In the genomic region with DNA sequence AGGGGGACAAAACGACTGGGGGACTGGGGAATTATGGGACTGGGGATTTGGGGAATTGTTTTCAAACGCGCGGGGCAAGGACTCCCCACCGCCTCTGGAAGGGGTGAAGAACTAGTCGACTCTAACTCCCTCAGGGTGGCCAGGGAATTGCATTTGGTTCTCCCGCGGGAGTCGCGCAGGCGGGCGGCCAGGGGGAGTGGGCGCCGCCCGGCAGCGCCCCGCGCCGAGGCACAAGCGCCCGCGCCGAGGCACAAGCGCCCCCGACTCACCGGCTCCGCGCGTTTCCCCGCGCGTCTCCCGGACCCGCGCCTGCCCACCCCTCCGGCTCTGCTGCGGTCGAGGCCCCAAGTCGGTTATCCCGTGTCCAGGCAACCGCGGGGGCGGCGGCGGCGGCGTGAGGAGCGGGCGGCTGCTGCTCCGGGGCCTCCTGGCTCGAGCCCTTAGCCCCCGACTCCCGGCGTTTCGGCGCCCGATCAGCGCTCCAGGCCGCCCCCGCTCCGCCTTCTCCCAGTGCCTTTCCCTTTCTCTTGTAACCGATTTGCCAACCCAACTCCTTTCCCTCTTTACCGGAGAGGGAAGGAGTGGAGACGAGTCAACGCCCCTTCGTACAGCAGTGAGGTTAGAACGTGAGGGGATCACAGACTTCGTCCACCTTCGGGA, we compare ENCODE assay signal across 8 cellular contexts. TPM values are rescaled to one million over a fixed set of nuclear protein-coding genes. Genes with fewer than 3 reads are reported as not detected.
DNase-seq lines count a peak whose midpoint lies in the region; ATAC-seq and TF ChIP-seq lines count a peak whose summit lies in the region.

A gene with protein sequence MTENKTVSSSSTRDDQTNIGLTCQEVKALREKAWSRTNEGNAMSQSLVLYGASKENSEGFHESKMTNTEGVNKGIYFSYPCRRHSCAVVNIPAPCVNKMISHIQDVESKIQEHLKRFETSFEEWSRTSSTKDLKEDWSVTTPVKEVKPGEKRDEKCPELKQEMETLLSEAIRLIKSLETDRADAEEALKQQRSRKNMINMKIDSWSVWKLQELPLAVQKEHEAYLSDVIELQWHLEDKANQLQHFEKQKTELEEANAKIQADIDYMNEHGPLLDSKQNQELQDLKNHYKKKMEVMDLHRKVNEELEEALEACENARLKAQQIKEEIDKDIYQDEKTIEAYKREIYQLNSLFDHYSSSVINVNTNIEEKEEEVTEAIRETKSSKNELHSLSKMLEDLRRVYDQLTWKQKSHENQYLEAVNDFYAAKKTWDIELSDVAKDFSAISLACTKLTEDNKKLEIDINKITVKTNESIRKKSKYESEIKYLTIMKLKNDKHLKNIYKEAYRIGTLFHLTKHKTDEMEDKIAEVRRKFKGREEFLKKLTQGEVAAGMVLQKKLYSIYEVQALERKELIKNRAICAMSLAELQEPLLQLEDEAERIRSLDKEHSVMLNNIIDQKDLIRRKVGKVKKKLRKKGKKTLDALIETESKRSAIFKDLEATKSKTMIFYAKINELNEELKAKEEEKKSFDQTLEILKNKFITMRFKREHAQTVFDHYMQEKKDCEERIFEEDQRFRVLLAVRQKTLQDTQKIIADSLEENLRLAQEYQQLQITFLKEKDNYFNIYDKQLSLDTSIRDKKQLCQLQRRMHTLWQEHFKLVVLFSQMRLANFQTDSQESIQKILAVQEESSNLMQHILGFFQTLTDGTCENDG (minus strand): TSS at position 338 of the 660 bp plus-strand sequence. CDS start 28,633 bp downstream, outside the sequence.

- H3K9ac ChIP-seq in adipocyte (ENCODE audit: low read length), result peak within 1 kb of the TSS; percentile 54
- H3K9ac ChIP-seq in iPS-15b (ENCODE audit: low read depth, low read length), result peak within 1 kb of the TSS; percentile 9
- peak within 1 kb of the TSS in 1 of 3 donors; percentile 8 for H3K9ac ChIP-seq in skeletal muscle tissue (ENCODE audit: low read depth in 1 of 3, low read length in 3 of 3)
- no peak within 1 kb of the TSS for H3K9ac ChIP-seq in MM.1S (ENCODE audit: low read length)

- H3K27ac ChIP-seq in skeletal muscle tissue (ENCODE audit: low read depth, low read length) (no peak within 1 kb of the TSS), MM.1S (ENCODE audit: low read length) (no peak within 1 kb of the TSS)

- peak; percentile 39 for DNase-seq in HuH-7 (ENCODE audit: low spot score)
- DNase-seq in adipocyte (ENCODE audit: low read depth), result peak; percentile 41
- no peak for DNase-seq in MM.1S
- DNase-seq in T-helper 17 cell, result no peak
- no peak for DNase-seq in activated naive CD4-positive, alpha-beta T cell treated with anti-CD3 and anti-CD28 coated beads, Interleukin-2, amount 50 U/mL, for 72 hours (ENCODE audit: low spot score in 2 of 2)

- no peaks in the 10 kb centered on the region for H3K9me2 ChIP-seq in MM.1S (replicated peaks; ENCODE audit: insufficient read depth, low read length)

- H3K27me3 ChIP-seq in adipocyte (replicated peaks; ENCODE audit: control insufficient read depth, insufficient read depth, low read length) (no peaks in the 10 kb centered on the region), iPS-15b (ENCODE audit: control insufficient read depth, insufficient read depth, low read length) (peaks cover 22% of the 10 kb centered on the region), skeletal muscle tissue (ENCODE audit: control insufficient read depth in 3 of 3, insufficient read depth in 3 of 3, low read length in 3 of 3) (peaks cover 6 to 13% (median 6%) of the 10 kb centered on the region in 3 donors), MM.1S (replicated peaks; ENCODE audit: insufficient read depth, low read length) (no peaks in the 10 kb centered on the region)

- ATAC-seq in HG03135 (IDR thresholded peaks at IDR 0.05; ENCODE audit: unreplicated experiment) (no peak), T-helper 17 cell (no peak)
- ATAC-seq in activated naive CD4-positive, alpha-beta T cell treated with anti-CD3 and anti-CD28 coated beads, Interleukin-2, amount 50 U/mL, for 72 hours, result no peak

- H2AFZ ChIP-seq in MM.1S (ENCODE audit: low read length), result no peak within 1 kb of the TSS

- no peaks in the 10 kb centered on the region for H3K79me2 ChIP-seq in MM.1S (ENCODE audit: low read length)

- H3K27ac Mint-ChIP-seq in T-helper 17 cell, result no peak within 1 kb of the TSS
- no peak within 1 kb of the TSS for H3K27ac Mint-ChIP-seq in activated naive CD4-positive, alpha-beta T cell treated with anti-CD3 and anti-CD28 coated beads, Interleukin-2, amount 50 U/mL, for 72 hours

- H3K36me3 Mint-ChIP-seq in T-helper 17 cell (ENCODE audit: low read depth), result no peaks in the 10 kb centered on the region
- H3K36me3 Mint-ChIP-seq in activated naive CD4-positive, alpha-beta T cell treated with anti-CD3 and anti-CD28 coated beads, Interleukin-2, amount 50 U/mL, for 72 hours, result peaks cover 10 to 18% of the 10 kb centered on the region in 2 donors

- H3K27me3 Mint-ChIP-seq in T-helper 17 cell, result peaks cover 7% of the 10 kb centered on the region

- no peak for TF ChIP-seq CTCF in MM.1S (IDR thresholded peaks at IDR 0.05; ENCODE audit: low read length)

- no peak within 1 kb of the TSS for H3K4me3 Mint-ChIP-seq in T-helper 17 cell

- H3K4me1 Mint-ChIP-seq in T-helper 17 cell, result no peaks in the 10 kb centered on the region

- H3F3A ChIP-seq in MM.1S (ENCODE audit: insufficient read depth, low read length), result no peaks in the 10 kb centered on the region

- H3K9me3 Mint-ChIP-seq in activated naive CD4-positive, alpha-beta T cell treated with anti-CD3 and anti-CD28 coated beads, Interleukin-2, amount 50 U/mL, for 72 hours, result peaks cover 11 to 15% of the 10 kb centered on the region in 2 donors

- H4K20me1 ChIP-seq in MM.1S (ENCODE audit: insufficient read depth, low read length), result no peaks in the 10 kb centered on the region

- H3K36me3 ChIP-seq in adipocyte (ENCODE audit: control insufficient read depth, insufficient read depth, low read length, severe bottlenecking) (no peaks in the 10 kb centered on the region), iPS-15b (ENCODE audit: control insufficient read depth, insufficient read depth, low read length) (no peaks in the 10 kb centered on the region), skeletal muscle tissue (ENCODE audit: control insufficient read depth in 3 of 3, insufficient read depth in 3 of 3, low read length in 3 of 3) (no peaks in the 10 kb centered on the region), MM.1S (replicated peaks; ENCODE audit: insufficient read depth, low read length) (no peaks in the 10 kb centered on the region)

- H3K4me3 ChIP-seq in adipocyte (ENCODE audit: low read length) (peak within 1 kb of the TSS; percentile 83), iPS-15b (ENCODE audit: low read depth, low read length) (peak within 1 kb of the TSS; percentile 70), skeletal muscle tissue (ENCODE audit: low read length in 3 of 3) (peak within 1 kb of the TSS in 2 of 3 donors; percentile 31 to 56), MM.1S (ENCODE audit: low read length) (no peak within 1 kb of the TSS)

- H3K4me1 ChIP-seq in adipocyte (ENCODE audit: control insufficient read depth, insufficient read depth, low read length) (peaks cover 4% of the 10 kb centered on the region), iPS-15b (ENCODE audit: control insufficient read depth, insufficient read depth, low read length) (no peaks in the 10 kb centered on the region), skeletal muscle tissue (ENCODE audit: control insufficient read depth in 3 of 3, insufficient read depth in 3 of 3, low read length in 3 of 3) (no peaks in the 10 kb centered on the region), MM.1S (ENCODE audit: low read length) (no peaks in the 10 kb centered on the region)

- H3K4me2 ChIP-seq in MM.1S (ENCODE audit: low read depth, low read length), result no peak within 1 kb of the TSS

- H3K9me3 ChIP-seq in adipocyte (ENCODE audit: control insufficient read depth, low read length), result no peaks in the 10 kb centered on the region
- H3K9me3 ChIP-seq in iPS-15b (ENCODE audit: control insufficient read depth, insufficient read depth, low read length), result no peaks in the 10 kb centered on the region
- no peaks in the 10 kb centered on the region for H3K9me3 ChIP-seq in skeletal muscle tissue (ENCODE audit: control insufficient read depth in 3 of 3, low read length in 3 of 3)
- no peaks in the 10 kb centered on the region for H3K9me3 ChIP-seq in MM.1S (replicated peaks; ENCODE audit: insufficient read depth, low read length)
- peaks cover 2% of the 10 kb centered on the region for H3K9me3 ChIP-seq in T-helper 17 cell (ENCODE audit: control insufficient read depth, low read length, poor library complexity, severe bottlenecking)

RNA-seq across cellular contexts. Expression of the gene that starts here (rescaled TPM):
- total RNA-seq in skeletal muscle tissue (not detected), T-helper 17 cell (not detected)
- total RNA-seq in activated naive CD4-positive, alpha-beta T cell treated with anti-CD3 and anti-CD28 coated beads, Interleukin-2, amount 50 U/mL, for 72 hours, result not detected

Comparison
In these comparisons a context has a peak if more than half of its experiments do, and no peak if none do; other contexts are left out.
1. DNase-seq: peak in HuH-7 (single experiment) and adipocyte (single experiment); none in MM.1S (single experiment), T-helper 17 cell (0 of 3) and activated naive CD4-positive, alpha-beta T cell treated with anti-CD3 and anti-CD28 coated beads, Interleukin-2, amount 50 U/mL, for 72 hours (0 of 2).